In genomic region chr6:164579035-164579434, GRCh38 we compare ENCODE assay signal across 19 cellular contexts.
"Had no signal": no experiment of that assay in that cellular context is flagged by ENCODE, and none has a peak within 500 bp of the region (broad histone marks: within the 10 kb centered on the region; RNA-seq: fewer than 3 reads in every experiment).

No MANE protein-coding gene starts in this region.

- H3K4me3 ChIP-seq: lung, pancreas, sigmoid colon, stomach, thyroid gland, vagina had no signal

- H3K4me1 ChIP-seq: pancreas, sigmoid colon, stomach, thyroid gland, vagina had no signal

- ATAC-seq: left colon; natural killer cell; stimulated activated effector memory CD8-positive, alpha-beta T cell treated with anti-CD3 and anti-CD28 coated beads, Interleukin-12 subunit alpha, Interleukin-12 subunit beta, amount 100 ng/mL, for 72 hours had no signal

- H3K36me3 Mint-ChIP-seq: memory B cell; natural killer cell; stimulated activated effector memory CD8-positive, alpha-beta T cell treated with anti-CD3 and anti-CD28 coated beads, Interleukin-12 subunit alpha, Interleukin-12 subunit beta, amount 100 ng/mL, for 72 hours had no signal

- H3K27ac ChIP-seq: neutrophil, pancreas, sigmoid colon, stomach, thyroid gland, vagina had no signal

- DNase-seq: cortex of kidney; head of caudate nucleus; hippocampal formation; left colon; natural killer cell; pancreas; retina; sigmoid colon; stimulated activated CD4-positive, alpha-beta T cell treated with anti-CD3 and anti-CD28 coated beads, Interleukin-2, amount 100 ng/mL, for 24 hours; stimulated activated CD4-positive, alpha-beta T cell treated with anti-CD3 and anti-CD28 coated beads, Interleukin-4, amount 100 ng/mL, for 24 hours; stimulated activated naive CD4-positive, alpha-beta T cell treated with Interleukin-2 at 50 U/mL for 16 hours; stomach; thyroid gland; trophoblast cell had no signal

- H3K9me3 ChIP-seq: neutrophil, pancreas, thyroid gland, vagina had no signal

- H3K27ac Mint-ChIP-seq: memory B cell; natural killer cell; stimulated activated effector memory CD8-positive, alpha-beta T cell treated with anti-CD3 and anti-CD28 coated beads, Interleukin-12 subunit alpha, Interleukin-12 subunit beta, amount 100 ng/mL, for 72 hours had no signal

- H3K4me3 Mint-ChIP-seq: memory B cell; natural killer cell; stimulated activated effector memory CD8-positive, alpha-beta T cell treated with anti-CD3 and anti-CD28 coated beads, Interleukin-12 subunit alpha, Interleukin-12 subunit beta, amount 100 ng/mL, for 72 hours had no signal

- H3K27me3 Mint-ChIP-seq: memory B cell had no signal

- H3K36me3 ChIP-seq: neutrophil, pancreas, sigmoid colon, stomach, thyroid gland, vagina had no signal

- H3K4me1 Mint-ChIP-seq: memory B cell; natural killer cell; stimulated activated effector memory CD8-positive, alpha-beta T cell treated with anti-CD3 and anti-CD28 coated beads, Interleukin-12 subunit alpha, Interleukin-12 subunit beta, amount 100 ng/mL, for 72 hours had no signal

- H3K27me3 ChIP-seq: neutrophil, pancreas, sigmoid colon, stomach, thyroid gland, vagina had no signal
